28 cellular contexts compared by ENCODE assay signal in genomic region chr12:34198924-34199323, GRCh38.
"Had no signal": no experiment of that assay in that cellular context is flagged by ENCODE, and none has a peak within 500 bp of the region (broad histone marks: within the 10 kb centered on the region; RNA-seq: fewer than 3 reads in every experiment).

No MANE protein-coding gene starts in this region.

- DNase-seq: stimulated activated CD4-positive, alpha-beta T cell treated with anti-CD3 and anti-CD28 coated beads, Interleukin-2, amount 100 ng/mL, for 48 hours; stimulated activated CD4-positive, alpha-beta T cell treated with anti-CD3 and anti-CD28 coated beads, Interleukin-4, amount 100 ng/mL, for 1 hour; stimulated activated CD4-positive, alpha-beta T cell treated with anti-CD3 and anti-CD28 coated beads, Interleukin-4, amount 100 ng/mL, for 24 hours; stimulated activated CD4-positive, alpha-beta T cell treated with anti-CD3 and anti-CD28 coated beads, Interleukin-4, amount 100 ng/mL, for 4 hours; stimulated activated CD8-positive, alpha-beta memory T cell treated with anti-CD3 and anti-CD28 coated beads, Interleukin-4, amount 100 ng/mL, for 48 hours; stimulated activated naive B cell treated with anti-CD40 and anti-IgM and Interleukin-4, amounts not matched to agents 10 μg/mL and 1 μg/mL and 100 μg/mL, for 72 hours; stimulated activated naive CD4-positive, alpha-beta T cell; stimulated activated naive CD4-positive, alpha-beta T cell treated with Interleukin-2 at 50 U/mL for 16 hours; stimulated activated naive CD8-positive, alpha-beta T cell treated with anti-CD3 and anti-CD28 coated beads, Interleukin-15, amount 100 ng/mL, for 72 hours; stimulated activated naive CD8-positive, alpha-beta T cell treated with anti-CD3 and anti-CD28 coated beads, Interleukin-15, Interleukin-2, amounts not matched to agents 100 U/mL and 50 U/mL, for 24 hours; stomach; substantia nigra; testis; thyroid gland; tibial artery; transverse colon; trophoblast cell; upper lobe of left lung; upper lobe of right lung; uterus had no signal

- H3K36me3 ChIP-seq: stomach, suprapubic skin, thoracic aorta, thyroid gland, tibial artery, tibial nerve, transverse colon, upper lobe of left lung, upper lobe of right lung, uterus, vagina had no signal

- H3K27ac Mint-ChIP-seq: stimulated activated effector memory CD8-positive, alpha-beta T cell treated with anti-CD3 and anti-CD28 coated beads, Interleukin-12 subunit alpha, Interleukin-12 subunit beta, amount 100 ng/mL, for 72 hours; stimulated activated memory B cell treated with anti-CD40 and anti-IgM and Interleukin-4, amounts not matched to agents 10 μg/mL and 1 μg/mL and 100 μg/mL, for 72 hours; stimulated activated naive B cell treated with anti-CD40 and anti-IgM and Interleukin-4, amounts not matched to agents 10 μg/mL and 1 μg/mL and 100 μg/mL, for 72 hours; stimulated activated naive CD8-positive, alpha-beta T cell treated with anti-CD3 and anti-CD28 coated beads, Interleukin-15, amount 100 ng/mL, for 72 hours; stimulated activated naive CD8-positive, alpha-beta T cell treated with anti-CD3 and anti-CD28 coated beads, Interleukin-15, Interleukin-2, amounts not matched to agents 100 ng/mL and 50 ng/mL, for 24 hours; type B pancreatic cell had no signal

- H3K9me3 Mint-ChIP-seq: stimulated activated effector memory CD8-positive, alpha-beta T cell treated with anti-CD3 and anti-CD28 coated beads, Interleukin-12 subunit alpha, Interleukin-12 subunit beta, amount 100 ng/mL, for 72 hours; stimulated activated memory B cell treated with anti-CD40 and anti-IgM and Interleukin-4, amounts not matched to agents 10 μg/mL and 1 μg/mL and 100 μg/mL, for 72 hours; stimulated activated naive B cell treated with anti-CD40 and anti-IgM and Interleukin-4, amounts not matched to agents 10 μg/mL and 1 μg/mL and 100 μg/mL, for 72 hours; stimulated activated naive CD8-positive, alpha-beta T cell treated with anti-CD3 and anti-CD28 coated beads, Interleukin-15, Interleukin-2, amounts not matched to agents 100 ng/mL and 50 ng/mL, for 24 hours; type B pancreatic cell had no signal

- H3K36me3 Mint-ChIP-seq: stimulated activated effector memory CD8-positive, alpha-beta T cell treated with anti-CD3 and anti-CD28 coated beads, Interleukin-12 subunit alpha, Interleukin-12 subunit beta, amount 100 ng/mL, for 72 hours; stimulated activated memory B cell treated with anti-CD40 and anti-IgM and Interleukin-4, amounts not matched to agents 10 μg/mL and 1 μg/mL and 100 μg/mL, for 72 hours; stimulated activated naive B cell treated with anti-CD40 and anti-IgM and Interleukin-4, amounts not matched to agents 10 μg/mL and 1 μg/mL and 100 μg/mL, for 72 hours; type B pancreatic cell had no signal

- H3K9me3 ChIP-seq: stomach, suprapubic skin, testis, thoracic aorta, thyroid gland, tibial artery, transverse colon, upper lobe of left lung, upper lobe of right lung, uterus, vagina had no signal

- H3K4me3 Mint-ChIP-seq: stimulated activated effector memory CD8-positive, alpha-beta T cell treated with anti-CD3 and anti-CD28 coated beads, Interleukin-12 subunit alpha, Interleukin-12 subunit beta, amount 100 ng/mL, for 72 hours; stimulated activated memory B cell treated with anti-CD40 and anti-IgM and Interleukin-4, amounts not matched to agents 10 μg/mL and 1 μg/mL and 100 μg/mL, for 72 hours; stimulated activated naive B cell treated with anti-CD40 and anti-IgM and Interleukin-4, amounts not matched to agents 10 μg/mL and 1 μg/mL and 100 μg/mL, for 72 hours; stimulated activated naive CD8-positive, alpha-beta T cell treated with anti-CD3 and anti-CD28 coated beads, Interleukin-15, amount 100 ng/mL, for 72 hours; stimulated activated naive CD8-positive, alpha-beta T cell treated with anti-CD3 and anti-CD28 coated beads, Interleukin-15, Interleukin-2, amounts not matched to agents 100 ng/mL and 50 ng/mL, for 24 hours; type B pancreatic cell had no signal

- H3K27ac ChIP-seq: stomach, suprapubic skin, testis, thoracic aorta, thyroid gland, tibial artery, tibial nerve, transverse colon, upper lobe of left lung, upper lobe of right lung, uterus, vagina had no signal

- H3K27me3 ChIP-seq: stomach, suprapubic skin, testis, thyroid gland, tibial artery, tibial nerve, transverse colon, upper lobe of left lung, upper lobe of right lung, uterus, vagina had no signal

- H3K27me3 Mint-ChIP-seq: type B pancreatic cell had no signal

- ATAC-seq: stimulated activated effector memory CD8-positive, alpha-beta T cell treated with anti-CD3 and anti-CD28 coated beads, Interleukin-12 subunit alpha, Interleukin-12 subunit beta, amount 100 ng/mL, for 72 hours; stimulated activated memory B cell treated with anti-CD40 and anti-IgM and Interleukin-4, amounts not matched to agents 10 μg/mL and 1 μg/mL and 100 μg/mL, for 72 hours; stimulated activated naive B cell treated with anti-CD40 and anti-IgM and Interleukin-4, amounts not matched to agents 10 μg/mL and 1 μg/mL and 100 μg/mL, for 72 hours; stimulated activated naive CD8-positive, alpha-beta T cell treated with anti-CD3 and anti-CD28 coated beads, Interleukin-15, amount 100 ng/mL, for 72 hours; stimulated activated naive CD8-positive, alpha-beta T cell treated with anti-CD3 and anti-CD28 coated beads, Interleukin-15, Interleukin-2, amounts not matched to agents 100 U/mL and 50 U/mL, for 24 hours; upper lobe of right lung had no signal

- H3K4me3 ChIP-seq: stomach, suprapubic skin, testis, thoracic aorta, thyroid gland, tibial artery, tibial nerve, transverse colon, upper lobe of left lung, upper lobe of right lung, uterus, vagina had no signal

- H3K4me1 ChIP-seq: stomach, suprapubic skin, testis, thyroid gland, tibial artery, tibial nerve, transverse colon, upper lobe of left lung, upper lobe of right lung, uterus, vagina had no signal

- H3K4me1 Mint-ChIP-seq: stimulated activated effector memory CD8-positive, alpha-beta T cell treated with anti-CD3 and anti-CD28 coated beads, Interleukin-12 subunit alpha, Interleukin-12 subunit beta, amount 100 ng/mL, for 72 hours; stimulated activated memory B cell treated with anti-CD40 and anti-IgM and Interleukin-4, amounts not matched to agents 10 μg/mL and 1 μg/mL and 100 μg/mL, for 72 hours; stimulated activated naive CD8-positive, alpha-beta T cell treated with anti-CD3 and anti-CD28 coated beads, Interleukin-15, amount 100 ng/mL, for 72 hours had no signal
